In genomic region chr4:77126844-77127614, GRCh38 we compare ENCODE assay signal across 8 cellular contexts. TPM values are rescaled to one million over a fixed set of nuclear protein-coding genes. Genes with fewer than 3 reads are reported as not detected.
A peak's percentile ranks its signal among the peaks of the same experiment; 100 is the strongest.
DNase-seq lines count a peak whose midpoint lies in the region; ATAC-seq and TF ChIP-seq lines count a peak whose summit lies in the region.

No MANE protein-coding gene starts in this region.

- intact Hi-C loops in colonic mucosa (cut with DNase I), result no loop called here

- peak; percentile 93 for ATAC-seq in GM21367 (IDR thresholded peaks at IDR 0.05; ENCODE audit: unreplicated experiment)
- peak; percentile 61 for ATAC-seq in HG03457 (IDR thresholded peaks at IDR 0.05; ENCODE audit: unreplicated experiment)
- ATAC-seq in activated T-helper 17 cell treated with anti-CD3 and anti-CD28 coated beads, Interleukin-2, amount 50 U/mL, for 72 hours (replicated peaks), result no peak

- in situ Hi-C loops in GM23248 (cut with MboI), result no loop called here

- peak; percentile 68 for DNase-seq in CD1c-positive myeloid dendritic cell (ENCODE audit: extremely low spot score)
- DNase-seq in colonic mucosa, result no peak
- DNase-seq in caudate nucleus (lab: John Stamatoyannopoulos, UW), result no peak
- no peak for DNase-seq in A172 (ENCODE audit: low spot score)
- no peak for DNase-seq in GM23248

- no peak overlapping the region for H3K4me2 ChIP-seq in GM23248 (ENCODE audit: unreplicated experiment)

- no peaks in the 10 kb centered on the region for H3K36me3 ChIP-seq in colonic mucosa
- no peaks in the 10 kb centered on the region for H3K36me3 ChIP-seq in GM23248 (ENCODE audit: low read depth)

- H3K27me3 Mint-ChIP-seq in activated T-helper 17 cell treated with anti-CD3 and anti-CD28 coated beads, Interleukin-2, amount 50 U/mL, for 72 hours, result peaks cover 8% of the 10 kb centered on the region

- H3K4me3 Mint-ChIP-seq in activated T-helper 17 cell treated with anti-CD3 and anti-CD28 coated beads, Interleukin-2, amount 50 U/mL, for 72 hours, result no peak overlapping the region

- H3K4me1 ChIP-seq in colonic mucosa, result no peaks in the 10 kb centered on the region
- H3K4me1 ChIP-seq in GM23248 (ENCODE audit: insufficient read depth), result no peaks in the 10 kb centered on the region

- H3K27ac Mint-ChIP-seq in activated T-helper 17 cell treated with anti-CD3 and anti-CD28 coated beads, Interleukin-2, amount 50 U/mL, for 72 hours, result no peak overlapping the region

- H3K9me2 ChIP-seq in GM23248 (ENCODE audit: insufficient read depth), result no peaks in the 10 kb centered on the region

- H3K27ac ChIP-seq in colonic mucosa, result peak overlapping the region; percentile 11
- H3K27ac ChIP-seq in caudate nucleus (ENCODE audit: low read depth, low read length), result no peak overlapping the region
- H3K27ac ChIP-seq in GM23248, result no peak overlapping the region

- H3F3A ChIP-seq in GM23248 (ENCODE audit: insufficient read depth), result no peaks in the 10 kb centered on the region

- H3K4me3 ChIP-seq in colonic mucosa (no peak overlapping the region), GM23248 (no peak overlapping the region)

- no peak overlapping the region for H2AFZ ChIP-seq in GM23248

- no peak for TF ChIP-seq CTCF in colonic mucosa (IDR thresholded peaks at IDR 0.05)

- H3K9me3 ChIP-seq in colonic mucosa (no peaks in the 10 kb centered on the region), GM23248 (ENCODE audit: low read depth) (no peaks in the 10 kb centered on the region)

- H3K79me2 ChIP-seq in GM23248 (ENCODE audit: insufficient read depth), result no peaks in the 10 kb centered on the region

- peaks cover 3% of the 10 kb centered on the region for H3K9me3 Mint-ChIP-seq in activated T-helper 17 cell treated with anti-CD3 and anti-CD28 coated beads, Interleukin-2, amount 50 U/mL, for 72 hours

- H3K27me3 ChIP-seq in colonic mucosa, result no peaks in the 10 kb centered on the region
- peaks cover 4% of the 10 kb centered on the region; the same call in 1 of the 2 replicates for H3K27me3 ChIP-seq in GM23248 (replicated peaks; ENCODE audit: insufficient read depth)

- H4K20me1 ChIP-seq in GM23248 (ENCODE audit: insufficient read depth), result no peaks in the 10 kb centered on the region

- H3K9ac ChIP-seq in colonic mucosa (ENCODE audit: low read depth in 2 of 2, low read length in 2 of 2) (no peak overlapping the region), GM23248 (no peak overlapping the region)

- no peaks in the 10 kb centered on the region for H3K4me1 Mint-ChIP-seq in activated T-helper 17 cell treated with anti-CD3 and anti-CD28 coated beads, Interleukin-2, amount 50 U/mL, for 72 hours

- WGBS in GM23248 (ENCODE audit: low coverage in 1 of 2, low lambda C conversion rate in 2 of 2, missing lambda C conversion rate in 2 of 2), 2 experiments, result 92% methylated on average over 4 of the region's 4 CpGs

- no peaks in the 10 kb centered on the region for H3K36me3 Mint-ChIP-seq in activated T-helper 17 cell treated with anti-CD3 and anti-CD28 coated beads, Interleukin-2, amount 50 U/mL, for 72 hours (ENCODE audit: low read depth)

RNA-seq across cellular contexts. Expression of gene CCNG2, which starts 30.0 kb away (rescaled TPM):
- 100 to 1,000 TPM in 1 of 2 donors, 10 to 100 TPM in 1; 34.0 to 145 TPM for total RNA-seq in colonic mucosa
- total RNA-seq in A172 (2014; rRNA removed; shearing (Covaris generic)), result 5.2 and 7.3 TPM in 2 replicates
- total RNA-seq in GM23248 (2014; rRNA removed; shearing (Covaris generic)), result 34.0 and 40.0 TPM in 2 replicates
- polyA plus RNA-seq in GM23248 (2016; fragmentation: Nextera tagmentation; extraction: Ambion mirVana), result 31.2 and 32.6 TPM in 2 replicates
- 100 to 1,000 TPM in 1 of 2 donors, 10 to 100 TPM in 1; 25.6 to 130 TPM for total RNA-seq in activated T-helper 17 cell treated with anti-CD3 and anti-CD28 coated beads, Interleukin-2, amount 50 U/mL, for 72 hours

RNA-seq across cellular contexts. Expression of gene CCNI, which starts 51.2 kb away (rescaled TPM):
- 100 to 1,000 TPM; 159 to 260 TPM for total RNA-seq in colonic mucosa
- 56.5 and 61.8 TPM in 2 replicates for total RNA-seq in A172 (2014; rRNA removed; shearing (Covaris generic))
- total RNA-seq in GM23248 (2014; rRNA removed; shearing (Covaris generic)), result 121 and 125 TPM in 2 replicates
- polyA plus RNA-seq in GM23248 (2016; fragmentation: Nextera tagmentation; extraction: Ambion mirVana), result 158 and 166 TPM in 2 replicates
- 100 to 1,000 TPM; 182 to 306 TPM for total RNA-seq in activated T-helper 17 cell treated with anti-CD3 and anti-CD28 coated beads, Interleukin-2, amount 50 U/mL, for 72 hours
